In the genomic region with DNA sequence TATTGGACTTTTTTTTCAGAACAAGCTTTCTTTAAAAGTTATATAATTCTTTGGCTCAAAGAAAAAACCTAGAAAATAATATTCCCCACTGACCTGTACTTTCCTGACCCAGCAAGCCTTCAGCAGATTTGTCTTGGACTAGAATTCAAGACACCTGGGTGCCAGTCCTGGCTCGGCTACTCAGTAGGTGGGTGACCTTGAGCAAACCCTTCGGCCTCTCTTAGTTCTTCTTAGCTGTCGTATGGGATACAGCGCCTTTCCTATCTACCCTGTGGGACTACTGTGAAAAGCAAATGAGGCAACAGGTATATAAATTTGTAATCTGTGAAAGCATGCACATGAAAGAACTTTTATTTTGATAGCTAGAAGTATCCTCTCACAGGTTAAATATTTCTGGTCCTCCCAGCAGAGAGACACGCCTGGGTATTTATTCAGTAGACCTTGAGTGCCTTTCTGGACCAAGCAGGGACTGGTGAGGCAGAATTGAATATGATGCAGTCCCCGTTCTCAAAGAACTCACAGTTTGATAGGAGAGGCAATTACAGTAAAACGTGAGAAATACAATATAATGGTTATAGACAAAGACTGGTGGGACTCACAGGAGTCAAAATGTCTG, we compare ENCODE assay signal across 28 cellular contexts.
"Had no signal": no experiment of that assay in that cellular context is flagged by ENCODE, and none has a peak within 500 bp of the region (broad histone marks: within the 10 kb centered on the region; RNA-seq: fewer than 3 reads in every experiment).

No MANE protein-coding gene starts in this region.

- DNase-seq: hippocampal formation; kidney glomerular epithelial cell; left cardiac atrium; midbrain; mucosa of descending colon; naive thymus-derived CD4-positive, alpha-beta T cell; ovary; posterior cingulate gyrus; retina; right cardiac atrium; stimulated activated CD4-positive, alpha-beta T cell treated with anti-CD3 and anti-CD28 coated beads, Interleukin-12 subunit alpha, Interleukin-12 subunit beta, amount 100 ng/mL, for 4 hours; stimulated activated CD4-positive, alpha-beta T cell treated with anti-CD3 and anti-CD28 coated beads, Interleukin-15, amount 100 ng/mL, for 24 hours; stimulated activated CD4-positive, alpha-beta T cell treated with anti-CD3 and anti-CD28 coated beads, Interleukin-2, amount 100 ng/mL, for 24 hours; stimulated activated CD4-positive, alpha-beta T cell treated with anti-CD3 and anti-CD28 coated beads, Interleukin-4, amount 100 ng/mL, for 1 hour; stimulated activated naive B cell treated with anti-CD40 and anti-IgM and Interleukin-4, amounts not matched to agents 10 μg/mL and 1 μg/mL and 100 μg/mL, for 72 hours; stimulated activated naive CD8-positive, alpha-beta T cell treated with anti-CD3 and anti-CD28 coated beads, Interleukin-15, Interleukin-2, amounts not matched to agents 100 U/mL and 50 U/mL, for 24 hours; stomach; testis; thyroid gland; transverse colon had no signal

- H3K27ac ChIP-seq: ovary, prostate gland, skin epidermis, stomach, testis, thyroid gland, transverse colon, vagina had no signal

- H3K36me3 ChIP-seq: ovary, prostate gland, stomach, thyroid gland, transverse colon, vagina had no signal

- H3K9me3 ChIP-seq: mucosa of descending colon, ovary, prostate gland, stomach, testis, thyroid gland, transverse colon, vagina had no signal

- ATAC-seq: left cardiac atrium; left lobe of liver; mucosa of descending colon; naive thymus-derived CD4-positive, alpha-beta T cell; natural killer cell treated with Interleukin-12 subunit alpha and Interleukin-12 subunit beta and Interleukin-15 and Interleukin-18, amount 100 ng/mL, for 72 hours; right cardiac atrium; sciatic nerve; stimulated activated naive B cell treated with anti-CD40 and anti-IgM and Interleukin-4, amounts not matched to agents 10 μg/mL and 1 μg/mL and 100 μg/mL, for 72 hours; stimulated activated naive CD8-positive, alpha-beta T cell treated with anti-CD3 and anti-CD28 coated beads, Interleukin-15, Interleukin-2, amounts not matched to agents 100 U/mL and 50 U/mL, for 24 hours had no signal

- H3K27me3 ChIP-seq: ovary, stomach, testis, thyroid gland, transverse colon, vagina had no signal

- H3K4me3 ChIP-seq: lung, mucosa of descending colon, ovary, prostate gland, skin epidermis, stomach, testis, thyroid gland, transverse colon, vagina had no signal

- H3K4me1 ChIP-seq: prostate gland, testis had no signal

- FAIRE-seq: keratinocyte had no signal
